In genomic region chr6:124297507-124297906, GRCh38 we compare ENCODE assay signal across 19 cellular contexts.
A peak's percentile ranks its signal among the peaks of the same experiment; 100 is the strongest.
DNase-seq lines count a peak whose midpoint lies in the region; ATAC-seq, FAIRE-seq and TF ChIP-seq lines count a peak whose summit lies in the region.
"Had no signal": no experiment of that assay in that cellular context is flagged by ENCODE, and none has a peak within 500 bp of the region (broad histone marks: within the 10 kb centered on the region; RNA-seq: fewer than 3 reads in every experiment).

No MANE protein-coding gene starts in this region.

- no peak overlapping the region for H2BK5ac ChIP-seq in H1 (ENCODE audit: low read depth, low read length)

- no peak for TF ChIP-seq RAD21 in H1 (IDR thresholded peaks at IDR 0.05 in 1 of 2, conservative IDR thresholded peaks at IDR 0.05 in 1 of 2; ENCODE audit: low read depth in 2 of 2, low read length in 2 of 2)

- H2AFZ ChIP-seq in PC-9 (peak overlapping the region; percentile 30; the same call in 1 of the 2 replicates), H1 (ENCODE audit: low read length) (peak overlapping the region; percentile 84; the same call in 1 of the 2 replicates)

- H3K4me2 ChIP-seq in PC-9: peak overlapping the region; percentile 18; the same call in 1 of the 2 replicates
- H3K4me2 ChIP-seq in H1 (ENCODE audit: insufficient read depth in 1 of 2, low read depth in 2 of 2, low read length in 2 of 2): no peak overlapping the region

- H3K23ac ChIP-seq in H1 (ENCODE audit: insufficient read length): no peak overlapping the region

- no peaks in the 10 kb centered on the region for H3F3A ChIP-seq in PC-9 (ENCODE audit: insufficient read depth, low read depth)

- H3K18ac ChIP-seq in H1 (ENCODE audit: extremely low read depth, low read length): no peak overlapping the region

- H3K27ac ChIP-seq in PC-9: no peak overlapping the region
- H3K27ac ChIP-seq in H1 (ENCODE audit: low read depth, low read length): no peak overlapping the region

- no peaks in the 10 kb centered on the region for H3K23me2 ChIP-seq in H1 (ENCODE audit: low read depth, low read length)

- no peaks in the 10 kb centered on the region for H3K27me3 ChIP-seq in PC-9 (ENCODE audit: insufficient read depth, low read depth)
- no peaks in the 10 kb centered on the region for H3K27me3 ChIP-seq in H1 (replicated peaks in 1 of 4; ENCODE audit: control insufficient read depth in 3 of 4, extremely low read depth in 1 of 4, insufficient read depth in 3 of 4, low read length in 3 of 4)

- H3K9me2 ChIP-seq in PC-9 (ENCODE audit: insufficient read depth): no peaks in the 10 kb centered on the region; the same call in 1 of the 2 replicates

- H3K4me3 ChIP-seq in PC-9: no peak overlapping the region; the same call in 1 of the 2 replicates
- H3K4me3 ChIP-seq in H1 (ENCODE audit: extremely low read depth in 1 of 4, insufficient read depth in 2 of 4, low read depth in 3 of 4, low read length in 4 of 4): no peak overlapping the region

- BruUV-seq in PC-9 (replicated peaks; lab: Mats Ljungman, UMichigan): no TSS peak

- no peak overlapping the region for H2BK20ac ChIP-seq in H1 (ENCODE audit: low read length)

- H3K9ac ChIP-seq in H1 (replicated peaks in 1 of 4; ENCODE audit: extremely low read depth in 1 of 4, low read depth in 3 of 4, low read length in 3 of 4): no peak overlapping the region

- H4K20me1 ChIP-seq in PC-9 (ENCODE audit: insufficient read depth): no peaks in the 10 kb centered on the region
- no peaks in the 10 kb centered on the region for H4K20me1 ChIP-seq in H1 (replicated peaks in 1 of 2; ENCODE audit: control insufficient read depth in 1 of 2, insufficient read depth in 2 of 2, low read length in 2 of 2)

- H3K4me1 ChIP-seq in PC-9 (replicated peaks; ENCODE audit: insufficient read depth): no peaks in the 10 kb centered on the region
- no peaks in the 10 kb centered on the region for H3K4me1 ChIP-seq in H1 (replicated peaks in 1 of 4; ENCODE audit: control insufficient read depth in 3 of 4, insufficient read depth in 4 of 4, low read length in 3 of 4)

- no peak overlapping the region for H4K5ac ChIP-seq in H1 (ENCODE audit: insufficient read length, low read depth, low read length)

- POLR2A ChIA-PET in PC-9 (lab: Charles Lee; ENCODE audit: unreplicated experiment) (no interaction called here), H1 (lab: Charles Lee; ENCODE audit: partially characterized antibody) (no interaction called here)

- H3K4ac ChIP-seq in H1 (replicated peaks; ENCODE audit: insufficient read length, low read depth, low read length): no peak overlapping the region

- WGBS in H1 (ENCODE audit: extremely low coverage in 1 of 2, insufficient coverage in 1 of 2, insufficient read length in 1 of 2, insufficient replicate concordance in 2 of 2, low coverage in 1 of 2, low lambda C conversion rate in 2 of 2, missing lambda C conversion rate in 1 of 2), 2 experiments: 93% methylated on average over 6 of the region's 6 CpGs; no CpG with 5 or more reads in 1 of the 2 experiments

- intact Hi-C loops in PC-9 (cut with micrococcal nuclease; ENCODE audit: unreplicated experiment): no loop called here

- DNase-seq in Caki2 (ENCODE audit: low read depth): peak; percentile 14
- peak; percentile 14 for DNase-seq in NCI-H2227 (lab: John Stamatoyannopoulos, UW; ENCODE audit: unreplicated experiment)
- DNase-seq in PC-9: no peak
- DNase-seq in H1 (ENCODE audit: low read depth in 1 of 2, low spot score in 2 of 2): no peak
- DNase-seq in NCI-H1048 (lab: John Stamatoyannopoulos, UW): no peak
- no peak for DNase-seq in NCI-H1092 treated with DMSO at 0.1 percent for 48 hours (lab: John Stamatoyannopoulos, UW)
- DNase-seq: C1 segment of cervical spinal cord; CD4-positive, alpha-beta T cell; DMS153; DMS79 treated with DMSO at 0.1 percent for 48 hours; EL had no signal

- H3K79me2 ChIP-seq in PC-9 (ENCODE audit: low read depth) (no peaks in the 10 kb centered on the region), H1 (ENCODE audit: control insufficient read depth in 1 of 2, insufficient read depth in 2 of 2, low read length in 2 of 2) (no peaks in the 10 kb centered on the region)

- H3K9me3 ChIP-seq in PC-9 (ENCODE audit: insufficient read depth, low read depth) (no peaks in the 10 kb centered on the region; the same call in 1 of the 2 replicates), H1 (ENCODE audit: insufficient read depth in 2 of 2, low read depth in 1 of 2, low read length in 1 of 2) (peaks cover 7% of the 10 kb centered on the region in 2 experiments; a peak in 3 of 4 replicates)

- ATAC-seq in HG03196 (IDR thresholded peaks at IDR 0.05; ENCODE audit: unreplicated experiment) (no peak), HG02870 (IDR thresholded peaks at IDR 0.05; ENCODE audit: unreplicated experiment) (no peak)

- H2BK15ac ChIP-seq in H1 (ENCODE audit: low read length): no peak overlapping the region

- no peak overlapping the region for H4K8ac ChIP-seq in H1 (ENCODE audit: extremely low read depth, insufficient read depth, low read length)

- in situ Hi-C loops in Caki2 (cut with HindIII; ENCODE audit: low pct_unique_long_range_greater_than_20kb, low sequenced_read_pairs): no loop called here

- no peak overlapping the region for H2BK120ac ChIP-seq in H1 (replicated peaks; ENCODE audit: low read depth, low read length)

- H2AK5ac ChIP-seq in H1 (ENCODE audit: low read depth, low read length): no peak overlapping the region

- FAIRE-seq in H1 (lab: Jason Lieb, UNC): no peak
- FAIRE-seq: D721Med, G401.6, GM12892, GM19239, H54, HTR-8/SVneo had no signal

- H2BK12ac ChIP-seq in H1 (ENCODE audit: low read depth, low read length): no peak overlapping the region

- TF ChIP-seq CTCF in PC-9 (conservative IDR thresholded peaks at IDR 0.05): no peak
- TF ChIP-seq CTCF in H1 (IDR thresholded peaks at IDR 0.05; ENCODE audit: control extremely low read depth in 1 of 3, insufficient read depth in 1 of 3, low read depth in 1 of 3, low read length in 3 of 3): no peak

- H4K91ac ChIP-seq in H1 (replicated peaks; ENCODE audit: insufficient read length, low read length): no peak overlapping the region

- H3K79me1 ChIP-seq in H1 (ENCODE audit: low read depth, low read length): no peaks in the 10 kb centered on the region

- no peak for TF ChIP-seq POLR2A in H1 (IDR thresholded peaks at IDR 0.05; ENCODE audit: control extremely low read depth in 1 of 2, low read depth in 2 of 2, low read length in 2 of 2)

- no peak overlapping the region for H3K14ac ChIP-seq in H1 (ENCODE audit: insufficient read length)

- no peak for TF ChIP-seq EP300 in H1 (IDR thresholded peaks at IDR 0.05; ENCODE audit: borderline replicate concordance in 1 of 2, low read depth in 2 of 2, low read length in 2 of 2)

- H3K36me3 ChIP-seq in PC-9 (ENCODE audit: low read depth): no peaks in the 10 kb centered on the region
- no peaks in the 10 kb centered on the region for H3K36me3 ChIP-seq in H1 (ENCODE audit: control insufficient read depth in 2 of 4, insufficient read depth in 4 of 4, low read length in 3 of 4)

- H3K56ac ChIP-seq in H1 (replicated peaks; ENCODE audit: insufficient read length, low read depth, low read length): no peak overlapping the region

- CTCF ChIA-PET in PC-9 (lab: Charles Lee): no interaction called here
- CTCF ChIA-PET in H1 (lab: Charles Lee; ENCODE audit: partially characterized antibody): no interaction called here

TF ChIP-seq in H1, 55 proteins besides CTCF, POLR2A, EP300 and RAD21:
- TF ChIP-seq PHF8 (conservative IDR thresholded peaks at IDR 0.05; ENCODE audit: low read depth, low read length): no peak
- peak; percentile 80 for TF ChIP-seq YY1 (IDR thresholded peaks at IDR 0.05; ENCODE audit: low read depth, low read length)

Comparison
In these comparisons a context has a peak if more than half of its experiments do, and no peak if none do; other contexts are left out.
1. DNase-seq: peak in Caki2 (single experiment) and NCI-H2227 (single experiment); none in PC-9 (0 of 2), H1 (0 of 2), NCI-H1048 (single experiment) and NCI-H1092 treated with DMSO at 0.1 percent for 48 hours (single experiment).